1 cellular context compared by ENCODE assay signal in genomic region chr17:81713556-81714411, GRCh38.
TF ChIP-seq lines count a peak whose summit lies in the region.

No MANE protein-coding gene starts in this region.

TF ChIP-seq in HepG2, 621 proteins besides CTCF, POLR2A, EP300 and RAD21 (continued from another document and continues in another):
- TF ChIP-seq ZNF318 (CRISPR knock-in tag; IDR thresholded peaks at IDR 0.05) = peak; percentile 90; the same call in 1 of the 2 replicates
- TF ChIP-seq ZNF333 (CRISPR knock-in tag; IDR thresholded peaks at IDR 0.05; ENCODE audit: borderline replicate concordance) = peak; percentile 7; the same call in 1 of the 2 replicates
- no peak for TF ChIP-seq TCF12 (IDR thresholded peaks at IDR 0.05)
- no peak; the same call in 1 of the 2 replicates for TF ChIP-seq TCF12 (CRISPR knock-in tag; IDR thresholded peaks at IDR 0.05)
- TF ChIP-seq ZNF496 (CRISPR knock-in tag; IDR thresholded peaks at IDR 0.05; ENCODE audit: insufficient replicate concordance) = no peak
- no peak for TF ChIP-seq ZNF512 (CRISPR knock-in tag; IDR thresholded peaks at IDR 0.05)
- TF ChIP-seq ZNF775 (CRISPR knock-in tag; IDR thresholded peaks at IDR 0.05; ENCODE audit: borderline replicate concordance) = no peak
- 0 out of 2 replicates have a peak, but pooled peaks have one; percentile 62 for TF ChIP-seq BATF2 (CRISPR knock-in tag; IDR thresholded peaks at IDR 0.05)
- no peak for TF ChIP-seq ZMYM2 (CRISPR knock-in tag; IDR thresholded peaks at IDR 0.05)
- peak; percentile 16; the same call in 1 of the 2 replicates for TF ChIP-seq IRF2 (CRISPR knock-in tag; IDR thresholded peaks at IDR 0.05)
- TF ChIP-seq CAMTA2 (CRISPR knock-in tag; IDR thresholded peaks at IDR 0.05; ENCODE audit: borderline replicate concordance) = peak; percentile 76
- TF ChIP-seq MBD4 (IDR thresholded peaks at IDR 0.05; ENCODE audit: borderline replicate concordance, low read length) = no peak
- 0 out of 2 replicates have a peak, but pooled peaks have one; percentile 84 for TF ChIP-seq ZNF34 (CRISPR knock-in tag; IDR thresholded peaks at IDR 0.05; ENCODE audit: borderline replicate concordance)
- TF ChIP-seq PRDM15 (CRISPR knock-in tag; IDR thresholded peaks at IDR 0.05) = no peak
- TF ChIP-seq ZBTB4 (CRISPR knock-in tag; IDR thresholded peaks at IDR 0.05; ENCODE audit: borderline replicate concordance) = no peak; the same call in 1 of the 2 replicates
- TF ChIP-seq MYNN (CRISPR knock-in tag; IDR thresholded peaks at IDR 0.05; ENCODE audit: low read depth) = peak; percentile 27; the same call in 1 of the 2 replicates
- peak; percentile 50; the same call in 1 of the 2 replicates for TF ChIP-seq ZNF839 (CRISPR knock-in tag; IDR thresholded peaks at IDR 0.05; ENCODE audit: borderline replicate concordance)
- TF ChIP-seq JARID2 (CRISPR knock-in tag; IDR thresholded peaks at IDR 0.05; ENCODE audit: insufficient replicate concordance) = no peak
- TF ChIP-seq MZF1 (CRISPR knock-in tag; IDR thresholded peaks at IDR 0.05; ENCODE audit: borderline replicate concordance) = peak; percentile 93; the same call in 1 of the 2 replicates
- 0 out of 2 replicates have a peak, but pooled peaks have one; percentile 50 for TF ChIP-seq ZMAT3 (CRISPR knock-in tag; conservative IDR thresholded peaks at IDR 0.05)
- no peak for TF ChIP-seq BCLAF1 (IDR thresholded peaks at IDR 0.05)
- peak; percentile 47; the same call in 1 of the 2 replicates for TF ChIP-seq DNMT1 (CRISPR knock-in tag; IDR thresholded peaks at IDR 0.05)
- 0 out of 2 replicates have a peak, but pooled peaks have one; percentile 10 for TF ChIP-seq ZNF121 (CRISPR knock-in tag; IDR thresholded peaks at IDR 0.05)
- TF ChIP-seq E2F5 (CRISPR knock-in tag; conservative IDR thresholded peaks at IDR 0.05) = peak; percentile 66; the same call in 1 of the 2 replicates
- peak; percentile 85 for TF ChIP-seq SKIL (CRISPR knock-in tag; IDR thresholded peaks at IDR 0.05; ENCODE audit: borderline replicate concordance)
- TF ChIP-seq FOXA1 (IDR thresholded peaks at IDR 0.05) = no peak
- no peak for TF ChIP-seq FOXA1 (CRISPR knock-in tag; IDR thresholded peaks at IDR 0.05)
- peak; percentile 91 for TF ChIP-seq ZNF709 (CRISPR knock-in tag; IDR thresholded peaks at IDR 0.05)
